Comparison of ENCODE assay signal across 8 cellular contexts in the genomic region with DNA sequence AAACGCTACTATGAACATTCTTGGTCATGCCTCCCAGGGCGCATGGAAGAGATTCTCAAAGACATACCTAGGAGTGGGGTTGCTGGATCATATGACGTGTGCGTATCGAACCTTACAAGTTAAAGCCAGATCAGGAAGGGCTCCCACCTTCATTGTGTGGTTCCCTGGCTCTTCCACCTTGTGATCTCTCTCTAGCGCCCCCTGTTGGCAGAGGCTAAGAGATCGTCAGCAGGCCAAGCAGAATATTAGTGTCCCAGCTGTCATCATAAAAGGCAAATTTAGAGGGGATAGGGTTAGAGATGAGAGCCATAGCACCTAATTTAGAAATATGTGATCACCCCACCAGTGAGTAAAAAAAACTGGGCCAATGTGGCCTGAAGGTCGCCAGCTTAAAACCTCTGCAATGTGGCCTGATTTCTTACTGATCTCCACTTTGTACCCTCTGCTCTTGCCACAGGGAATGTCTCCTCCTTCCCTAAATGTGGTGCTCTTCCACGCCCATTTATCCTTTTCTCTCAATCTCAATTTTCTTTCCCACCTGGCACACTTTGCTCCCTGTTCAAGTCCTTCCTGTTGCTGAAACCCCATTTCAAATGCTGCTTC.
A peak's percentile ranks its signal among the peaks of the same experiment; 100 is the strongest.
DNase-seq lines count a peak whose midpoint lies in the region; ATAC-seq and TF ChIP-seq lines count a peak whose summit lies in the region.

No MANE protein-coding gene starts in this region.

- TF ChIP-seq CTCF in activated B cell treated with CpG ODN at 0.5 μM for 24 hours (IDR thresholded peaks at IDR 0.05) = peak; percentile 42

- intact Hi-C loops in activated B cell treated with CpG ODN at 0.5 μM for 24 hours (cut with micrococcal nuclease) = loop anchor here (1.0 to 5.0 kb wide), 3 partner anchors 247 to 678 kb away; no protein-coding TSS in a partner anchor

- no peak overlapping the region for H3K4me3 Mint-ChIP-seq in activated B cell treated with CpG ODN at 0.5 μM for 24 hours
- H3K4me3 Mint-ChIP-seq in central memory CD8-positive, alpha-beta T cell = no peak overlapping the region

- no peak overlapping the region for H3K27ac Mint-ChIP-seq in activated B cell treated with CpG ODN at 0.5 μM for 24 hours
- H3K27ac Mint-ChIP-seq in central memory CD8-positive, alpha-beta T cell (ENCODE audit: low read depth) = no peak overlapping the region

- ATAC-seq in activated B cell treated with CpG ODN at 0.5 μM for 24 hours (ENCODE audit: low read depth) (no peak), left lobe of liver (peak; percentile 88), GM18909 (IDR thresholded peaks at IDR 0.05; ENCODE audit: poor library complexity, unreplicated experiment) (no peak)
- no peak for ATAC-seq in central memory CD8-positive, alpha-beta T cell (replicated peaks; ENCODE audit: extremely low read depth, poor library complexity, severe bottlenecking)

- DNase-seq in NCI-H2171 treated with DMSO at 0.1 percent for 48 hours (lab: John Stamatoyannopoulos, UW) = peak; percentile 30
- no peak for DNase-seq in NCI-H2171 (lab: John Stamatoyannopoulos, UW)
- peak; percentile 71 for DNase-seq in NAMALWA (ENCODE audit: low spot score)
- peak; percentile 25 for DNase-seq in activated B cell treated with CpG ODN at 0.5 μM for 24 hours
- DNase-seq in central memory CD8-positive, alpha-beta T cell (ENCODE audit: low spot score in 2 of 2) = peak; percentile 23 to 40
- DNase-seq in left lobe of liver (ENCODE audit: low spot score) = peak; percentile 67
- DNase-seq in stimulated activated CD8-positive, alpha-beta memory T cell treated with anti-CD3 and anti-CD28 coated beads, Interleukin-12 subunit alpha, Interleukin-12 subunit beta, amount 100 ng/mL, for 24 hours (ENCODE audit: extremely low read depth) = peak; percentile 14

- no peaks in the 10 kb centered on the region for H3K36me3 Mint-ChIP-seq in activated B cell treated with CpG ODN at 0.5 μM for 24 hours (ENCODE audit: low read depth)
- no peaks in the 10 kb centered on the region for H3K36me3 Mint-ChIP-seq in central memory CD8-positive, alpha-beta T cell (ENCODE audit: insufficient read depth)

- POLR2A ChIA-PET in activated B cell treated with CpG ODN at 0.5 μM for 24 hours (lab: Charles Lee) = no interaction called here

- H3K27me3 Mint-ChIP-seq in activated B cell treated with CpG ODN at 0.5 μM for 24 hours = peaks cover 10% of the 10 kb centered on the region
- no peaks in the 10 kb centered on the region for H3K27me3 Mint-ChIP-seq in central memory CD8-positive, alpha-beta T cell

- CTCF ChIA-PET in activated B cell treated with CpG ODN at 0.5 μM for 24 hours (lab: Charles Lee) = interaction anchor here (1.4 to 4.7 kb wide), 4 partner anchors 10 to 246 kb away, joined by 3 to 40 read pairs (median 5); no protein-coding TSS in a partner anchor

- no peaks in the 10 kb centered on the region for H3K9me3 Mint-ChIP-seq in activated B cell treated with CpG ODN at 0.5 μM for 24 hours
- no peaks in the 10 kb centered on the region for H3K9me3 Mint-ChIP-seq in central memory CD8-positive, alpha-beta T cell

- no peaks in the 10 kb centered on the region for H3K4me1 Mint-ChIP-seq in activated B cell treated with CpG ODN at 0.5 μM for 24 hours
- peaks cover 10% of the 10 kb centered on the region for H3K4me1 Mint-ChIP-seq in central memory CD8-positive, alpha-beta T cell
